Comparison of ENCODE assay signal across 8 cellular contexts in the genomic region with DNA sequence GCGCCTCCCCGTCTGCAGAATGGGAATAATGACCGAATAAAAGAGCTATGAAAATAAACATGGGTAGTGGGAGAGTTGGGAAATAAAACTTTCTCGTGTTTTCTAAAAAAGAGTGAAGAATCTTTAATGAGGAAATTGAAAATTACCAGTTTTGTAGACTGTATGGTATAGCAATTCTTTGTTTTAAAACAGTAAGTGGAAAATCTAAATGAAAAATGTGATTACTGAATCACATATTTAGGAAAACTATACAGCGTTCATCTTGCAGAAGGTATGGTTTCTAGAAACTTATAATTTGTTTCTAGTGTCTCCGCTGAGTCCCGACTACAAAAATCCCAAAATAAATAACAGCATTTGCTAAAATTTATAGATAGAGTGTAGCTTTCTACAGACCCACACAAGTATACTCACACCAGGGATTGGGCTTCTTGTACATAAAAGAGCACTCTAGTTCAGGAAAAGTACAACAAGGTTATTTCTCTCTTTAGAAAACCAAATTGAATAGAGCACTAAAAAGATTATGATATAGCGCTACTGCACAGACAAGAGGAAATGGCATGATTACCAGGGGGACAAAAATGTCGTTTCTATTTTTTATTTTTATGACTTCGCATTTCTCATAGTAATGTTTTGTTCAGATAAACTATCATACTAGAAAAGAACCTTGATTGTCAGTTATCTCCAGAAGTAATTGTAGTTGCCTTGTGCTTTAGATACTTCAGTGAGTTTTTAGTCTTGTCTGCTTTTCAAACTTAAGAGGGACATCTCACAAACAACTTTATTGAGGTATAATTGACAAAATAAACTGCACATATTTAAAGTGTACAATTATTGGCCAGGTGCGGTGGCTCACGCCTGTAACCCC. TPM values are rescaled to one million over a fixed set of nuclear protein-coding genes. Genes with fewer than 3 reads are reported as not detected.
DNase-seq lines count a peak whose midpoint lies in the region; FAIRE-seq and TF ChIP-seq lines count a peak whose summit lies in the region.

No MANE protein-coding gene starts in this region.

- H2BK12ac ChIP-seq in H9 (ENCODE audit: insufficient read length, low read depth, low read length), result no peak overlapping the region

- no peak overlapping the region for H3K4ac ChIP-seq in H9 (ENCODE audit: low read depth, low read length)

- TF ChIP-seq POLR2A in sigmoid colon (IDR thresholded peaks at IDR 0.05), result no peak

- H3K36me3 ChIP-seq in SU-DHL-6 (ENCODE audit: low read length) (no peaks in the 10 kb centered on the region), sigmoid colon (no peaks in the 10 kb centered on the region)

- no peak overlapping the region for H2BK15ac ChIP-seq in H9 (ENCODE audit: low read depth, low read length)

- H4K8ac ChIP-seq in H9 (replicated peaks; ENCODE audit: insufficient read length, low read depth, low read length), result no peak overlapping the region

- H3T11ph ChIP-seq in H9 (ENCODE audit: low read length), result no peak overlapping the region

- no peak overlapping the region for H3K18ac ChIP-seq in H9 (ENCODE audit: insufficient read length, low read depth, low read length)

- H3K27ac ChIP-seq in H9 (ENCODE audit: insufficient read length, low read depth, low read length) (no peak overlapping the region), SU-DHL-6 (ENCODE audit: low read depth, low read length) (peak overlapping the region; percentile 96), sigmoid colon (peak overlapping the region; percentile 88 to 98 (median 97))

- H3K27me3 Mint-ChIP-seq in H9 (ENCODE audit: low read depth), result no peaks in the 10 kb centered on the region

- H3K27ac Mint-ChIP-seq in H9, result peak overlapping the region; percentile 42 to 97 (median 97)

- intact Hi-C loops in sigmoid colon (cut with DNase I), result loop anchor here (2.0 to 10.0 kb wide), 7 partner anchors 91 to 361 kb away; partner anchors contain the start of genes CYBRD1, DCAF17, GORASP2 and METTL8

- H3K9me3 Mint-ChIP-seq in H9, result no peaks in the 10 kb centered on the region; a peak in 1 of 5 replicates

- no peak overlapping the region; the same call in 1 of the 2 replicates for H3K14ac ChIP-seq in H9 (ENCODE audit: insufficient read depth, low read length)

- no peak overlapping the region for H4K5ac ChIP-seq in H9 (ENCODE audit: insufficient read length, low read depth, low read length)

- H4K91ac ChIP-seq in H9 (ENCODE audit: insufficient read length, low read depth, low read length), result no peak overlapping the region

- H2BK20ac ChIP-seq in H9 (ENCODE audit: low read depth, low read length, poor library complexity, severe bottlenecking), result no peak overlapping the region

- peaks cover 7% of the 10 kb centered on the region for H3K23me2 ChIP-seq in H9 (ENCODE audit: insufficient read length, low read depth, low read length, poor library complexity, severe bottlenecking)

- peak overlapping the region; percentile 65 for H3K9ac ChIP-seq in H9 (ENCODE audit: extremely low read depth, insufficient read length, low read length)
- H3K9ac ChIP-seq in SU-DHL-6 (ENCODE audit: low read length), result peak overlapping the region; percentile 99

- H3K4me3 Mint-ChIP-seq in H9, result peak overlapping the region; percentile 86 to 97

- no peak overlapping the region for H3K56ac ChIP-seq in H9 (ENCODE audit: insufficient read length, low read depth, low read length)

- no peak for TF ChIP-seq CTCF in H9 (conservative IDR thresholded peaks at IDR 0.05)
- TF ChIP-seq CTCF in SU-DHL-6 (IDR thresholded peaks at IDR 0.05; ENCODE audit: insufficient read depth, low read length, poor library complexity, severe bottlenecking), result no peak
- TF ChIP-seq CTCF in fibroblast of pulmonary artery (IDR thresholded peaks at IDR 0.05; ENCODE audit: low read length, missing control alignments), result no peak
- no peak for TF ChIP-seq CTCF in sigmoid colon (IDR thresholded peaks at IDR 0.05)

- no peak overlapping the region for H2AK5ac ChIP-seq in H9 (ENCODE audit: insufficient read length, low read length)

- H3K9me2 ChIP-seq in SU-DHL-6 (replicated peaks; ENCODE audit: insufficient read depth, low read length), result no peaks in the 10 kb centered on the region

- H3K4me2 ChIP-seq in H9 (ENCODE audit: insufficient read depth, insufficient read length, low read length) (peak overlapping the region; percentile 86), SU-DHL-6 (ENCODE audit: low read depth, low read length, poor library complexity, severe bottlenecking) (peak overlapping the region; percentile 98)

- peak overlapping the region; percentile 96 for H3K4me3 ChIP-seq in SU-DHL-6 (ENCODE audit: insufficient read depth, low read length, poor library complexity, severe bottlenecking)
- peak overlapping the region; percentile 93 for H3K4me3 ChIP-seq in fibroblast of pulmonary artery (replicated peaks; ENCODE audit: low read depth, low read length)
- peak overlapping the region; percentile 67 to 93 (median 80) for H3K4me3 ChIP-seq in sigmoid colon

- no peaks in the 10 kb centered on the region for H3K79me1 ChIP-seq in H9 (ENCODE audit: insufficient read depth, low read depth, low read length, poor library complexity, severe bottlenecking)

- H3K79me2 ChIP-seq in H9 (ENCODE audit: insufficient read depth, low read length), result peaks cover 25% of the 10 kb centered on the region
- peaks cover 42% of the 10 kb centered on the region for H3K79me2 ChIP-seq in SU-DHL-6 (ENCODE audit: insufficient read depth, low read length)

- no peak overlapping the region for H2BK5ac ChIP-seq in H9 (ENCODE audit: insufficient read length, low read length)

- H3K36me3 Mint-ChIP-seq in H9 (ENCODE audit: insufficient read depth in 1 of 3, low read depth in 3 of 3), result peaks cover 0 to 4% (median 2%) of the 10 kb centered on the region in 3 experiments; a peak in 4 of 7 replicates

- no peak for TF ChIP-seq EP300 in sigmoid colon (IDR thresholded peaks at IDR 0.05)

- H3K9me3 ChIP-seq in H9 (ENCODE audit: control insufficient read depth, low read depth, low read length) (no peaks in the 10 kb centered on the region), SU-DHL-6 (ENCODE audit: insufficient read depth, low read length) (no peaks in the 10 kb centered on the region), sigmoid colon (no peaks in the 10 kb centered on the region)

- H3K4me1 ChIP-seq in H9 (ENCODE audit: insufficient read depth, low read length) (no peaks in the 10 kb centered on the region), sigmoid colon (peaks cover 0 to 29% (median 14%) of the 10 kb centered on the region in 4 donors)

- peaks cover 26% of the 10 kb centered on the region for H3F3A ChIP-seq in SU-DHL-6 (ENCODE audit: insufficient read depth)

- FAIRE-seq in RCC 7860 (lab: Jason Lieb, UNC), result no peak

- H4K20me1 ChIP-seq in H9 (ENCODE audit: control insufficient read depth, insufficient read depth, insufficient read length) (no peaks in the 10 kb centered on the region), SU-DHL-6 (ENCODE audit: low read depth, low read length) (peaks cover 22% of the 10 kb centered on the region)

- H3K4me1 Mint-ChIP-seq in H9, result peaks cover 30 to 32% of the 10 kb centered on the region in 2 experiments

- H2AFZ ChIP-seq in H9 (ENCODE audit: low read length) (peak overlapping the region; percentile 49), SU-DHL-6 (ENCODE audit: low read depth, low read length, severe bottlenecking) (peak overlapping the region; percentile 83)

- no peak overlapping the region for H3K23ac ChIP-seq in H9 (ENCODE audit: insufficient read length, low read depth, low read length)

- WGBS in H9 (ENCODE audit: extremely low coverage, insufficient read length, low lambda C conversion rate), result no CpG with 5 or more reads among the region's 12 CpGs
- WGBS in sigmoid colon, 2 donors, result 12 to 25% methylated on average over 12 of the region's 12 CpGs

- H3K27me3 ChIP-seq in H9 (ENCODE audit: insufficient read depth, low read length), result no peaks in the 10 kb centered on the region
- H3K27me3 ChIP-seq in SU-DHL-6 (ENCODE audit: low read length), result no peaks in the 10 kb centered on the region
- no peaks in the 10 kb centered on the region for H3K27me3 ChIP-seq in sigmoid colon

- DNase-seq in H9, result no peak
- no peak for DNase-seq in fibroblast of pulmonary artery (ENCODE audit: low read depth)
- no peak for DNase-seq in sigmoid colon
- DNase-seq in A172 (ENCODE audit: low spot score), result no peak
- DNase-seq in mucosa of gallbladder (ENCODE audit: low spot score), result no peak
- no peak for DNase-seq in mesenteric fat pad (ENCODE audit: low spot score)
- DNase-seq in RCC 7860 (ENCODE audit: low spot score), result no peak

- no peak overlapping the region for H2BK120ac ChIP-seq in H9 (ENCODE audit: low read depth, low read length, poor library complexity, severe bottlenecking)

RNA-seq across cellular contexts. Expression of gene TLK1, which starts 1.0 kb away (rescaled TPM):
- total RNA-seq in H9 (2021), result 112 TPM in 2 replicates
- total RNA-seq in sigmoid colon, result 10 to 100 TPM; 37.9 to 60.6 (median 49.0) TPM
- 10 to 100 TPM; 14.1 to 22.2 (median 18.0) TPM for polyA plus RNA-seq in sigmoid colon
- total RNA-seq in A172 (2014; rRNA removed; shearing (Covaris generic)), result 17.4 and 19.7 TPM in 2 replicates
- 75.4 TPM for total RNA-seq in mucosa of gallbladder
- 49.6 TPM for total RNA-seq in mesenteric fat pad
